Comparison of ENCODE assay signal across 15 cellular contexts in the genomic region with DNA sequence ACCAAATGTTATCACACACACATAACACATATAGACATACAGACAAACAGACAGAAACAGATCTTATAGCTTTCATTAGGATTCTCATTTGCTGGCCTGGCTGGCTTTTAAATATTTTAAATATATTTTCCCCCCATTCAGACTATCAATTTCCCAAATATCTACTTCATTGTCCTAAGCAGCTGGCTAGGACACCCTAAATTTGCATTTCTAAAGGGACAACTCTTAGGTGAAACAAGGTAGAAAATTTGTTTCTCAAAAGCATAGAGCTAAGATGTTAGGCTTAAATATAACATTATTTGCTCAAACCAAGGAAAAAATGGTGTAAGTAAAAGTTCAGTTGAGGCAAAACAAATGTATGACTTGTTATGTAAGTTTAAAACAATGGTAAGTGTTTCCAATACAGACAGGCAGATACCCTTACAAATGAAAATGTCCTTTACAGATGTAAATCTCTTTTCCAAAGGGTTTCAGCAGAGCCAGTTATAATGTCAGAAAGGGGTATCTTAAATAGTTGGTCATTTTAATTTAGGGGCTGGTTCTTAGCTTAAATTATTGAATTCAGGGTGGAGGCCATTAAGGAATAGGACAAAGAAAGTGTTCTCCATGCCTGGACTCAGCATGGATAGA.
A peak's percentile ranks its signal among the peaks of the same experiment; 100 is the strongest.
DNase-seq lines count a peak whose midpoint lies in the region; ATAC-seq and TF ChIP-seq lines count a peak whose summit lies in the region.
"Had no signal": no experiment of that assay in that cellular context is flagged by ENCODE, and none has a peak within 500 bp of the region (broad histone marks: within the 10 kb centered on the region; RNA-seq: fewer than 3 reads in every experiment).

No MANE protein-coding gene starts in this region.

- peak overlapping the region; percentile 48 for H3K4me2 ChIP-seq in GM23338
- H3K4me2 ChIP-seq in neural progenitor cell, result no peak overlapping the region
- H3K4me2 ChIP-seq: A549, KMS-11 had no signal

- ATAC-seq in GM23338 (peak; percentile 55), GM18520 (IDR thresholded peaks at IDR 0.05; ENCODE audit: unreplicated experiment) (no peak)
- ATAC-seq: A549 had no signal

- H3K4me3 Mint-ChIP-seq in GM23338 (peak overlapping the region; percentile 39; the same call in 2 of the 3 replicates), endodermal cell (no peak overlapping the region), neural progenitor cell (no peak overlapping the region)
- H3K4me3 Mint-ChIP-seq: CD4-positive, alpha-beta T cell had no signal

- H3K9me3 Mint-ChIP-seq in GM23338, result no peaks in the 10 kb centered on the region
- no peaks in the 10 kb centered on the region for H3K9me3 Mint-ChIP-seq in endodermal cell
- H3K9me3 Mint-ChIP-seq in neural progenitor cell, result no peaks in the 10 kb centered on the region
- H3K9me3 Mint-ChIP-seq: CD4-positive, alpha-beta T cell had no signal

- TF ChIP-seq CTCF in GM23338 (conservative IDR thresholded peaks at IDR 0.05; ENCODE audit: low read depth in 2 of 2), result no peak
- no peak for TF ChIP-seq CTCF in endodermal cell (conservative IDR thresholded peaks at IDR 0.05)
- no peak for TF ChIP-seq CTCF in neural progenitor cell (IDR thresholded peaks at IDR 0.05)

- H3K4me1 ChIP-seq in GM23338 (ENCODE audit: insufficient read depth) (peaks cover 22% of the 10 kb centered on the region), HUES6 (ENCODE audit: control insufficient read depth, insufficient read depth, low read length) (peaks cover 30% of the 10 kb centered on the region), endodermal cell (ENCODE audit: control insufficient read depth, insufficient read depth, low read length) (peaks cover 16% of the 10 kb centered on the region), neural progenitor cell (peaks cover 14% of the 10 kb centered on the region)
- H3K4me1 ChIP-seq: A549 had no signal

- H2AFZ ChIP-seq in GM23338, result no peak overlapping the region
- H2AFZ ChIP-seq in neural progenitor cell (replicated peaks), result peak overlapping the region; percentile 36

- no peaks in the 10 kb centered on the region for H3K36me3 Mint-ChIP-seq in GM23338 (ENCODE audit: low read depth)
- no peaks in the 10 kb centered on the region for H3K36me3 Mint-ChIP-seq in endodermal cell (ENCODE audit: low read depth)
- no peaks in the 10 kb centered on the region for H3K36me3 Mint-ChIP-seq in neural progenitor cell

- H3K4me1 Mint-ChIP-seq in GM23338 (peaks cover 30% of the 10 kb centered on the region; the same call in 2 of the 3 replicates), endodermal cell (peaks cover 26% of the 10 kb centered on the region), neural progenitor cell (no peaks in the 10 kb centered on the region)

- H3F3A ChIP-seq in GM23338 (replicated peaks; ENCODE audit: low read depth), result no peaks in the 10 kb centered on the region
- no peaks in the 10 kb centered on the region for H3F3A ChIP-seq in neural progenitor cell (ENCODE audit: low read depth)

- DNase-seq in GM23338 (ENCODE audit: low spot score), result peak; percentile 12
- DNase-seq in endodermal cell, result no peak
- no peak for DNase-seq in neural progenitor cell (ENCODE audit: low spot score)
- DNase-seq in RKO (ENCODE audit: low spot score), result no peak
- DNase-seq in ecto neural progenitor cell (ENCODE audit: low spot score), result no peak
- DNase-seq: AML-193; CD4-positive, alpha-beta T cell; DMS79 treated with DMSO at 0.1 percent for 48 hours; GF-D8 had no signal

- H3K36me3 ChIP-seq in GM23338 (ENCODE audit: insufficient read depth) (no peaks in the 10 kb centered on the region), HUES6 (ENCODE audit: control insufficient read depth, insufficient read depth, low read length) (no peaks in the 10 kb centered on the region), endodermal cell (ENCODE audit: control insufficient read depth, insufficient read depth, low read length) (no peaks in the 10 kb centered on the region), neural progenitor cell (no peaks in the 10 kb centered on the region)

- H4K20me1 ChIP-seq in GM23338 (replicated peaks; ENCODE audit: insufficient read depth) (no peaks in the 10 kb centered on the region), neural progenitor cell (ENCODE audit: low read depth) (no peaks in the 10 kb centered on the region)

- H3K9ac ChIP-seq in HUES6 (ENCODE audit: low read length) (no peak overlapping the region), endodermal cell (ENCODE audit: extremely low read depth, low read length, poor library complexity, severe bottlenecking) (no peak overlapping the region), neural progenitor cell (no peak overlapping the region)
- H3K9ac ChIP-seq: KMS-11 had no signal

- H3K27ac ChIP-seq in GM23338 (ENCODE audit: low read depth), result peak overlapping the region; percentile 48
- peak overlapping the region; percentile 59 for H3K27ac ChIP-seq in HUES6 (ENCODE audit: low read depth, low read length)
- H3K27ac ChIP-seq in endodermal cell (ENCODE audit: low read depth, low read length), result no peak overlapping the region
- H3K27ac ChIP-seq in neural progenitor cell, result no peak overlapping the region
- H3K27ac ChIP-seq: 22Rv1, A549, C4-2B, KMS-11 had no signal

- H3K9me2 ChIP-seq in GM23338 (ENCODE audit: insufficient read depth), result no peaks in the 10 kb centered on the region

- H3K9me3 ChIP-seq in HUES6 (ENCODE audit: control insufficient read depth, insufficient read depth, low read depth, low read length) (no peaks in the 10 kb centered on the region), endodermal cell (ENCODE audit: control insufficient read depth, low read length) (no peaks in the 10 kb centered on the region), neural progenitor cell (ENCODE audit: low read depth) (no peaks in the 10 kb centered on the region)
- H3K9me3 ChIP-seq: A549 had no signal

- H3K27me3 Mint-ChIP-seq in GM23338 (ENCODE audit: insufficient read depth, low read depth, poor library complexity) (no peaks in the 10 kb centered on the region), endodermal cell (ENCODE audit: insufficient read depth) (no peaks in the 10 kb centered on the region), neural progenitor cell (ENCODE audit: insufficient read depth, low read depth) (no peaks in the 10 kb centered on the region)
- H3K27me3 Mint-ChIP-seq: CD4-positive, alpha-beta T cell had no signal

- H3K27ac Mint-ChIP-seq in GM23338 (peak overlapping the region; percentile 93), endodermal cell (peak overlapping the region; percentile 38), neural progenitor cell (no peak overlapping the region)
- H3K27ac Mint-ChIP-seq: CD4-positive, alpha-beta T cell had no signal

- H3K27me3 ChIP-seq in GM23338 (ENCODE audit: insufficient read depth) (no peaks in the 10 kb centered on the region), HUES6 (ENCODE audit: control insufficient read depth, insufficient read depth, low read length) (no peaks in the 10 kb centered on the region), endodermal cell (ENCODE audit: control insufficient read depth, insufficient read depth, low read length, poor library complexity, severe bottlenecking) (no peaks in the 10 kb centered on the region), neural progenitor cell (no peaks in the 10 kb centered on the region)

- H3K79me2 ChIP-seq in GM23338 (replicated peaks; ENCODE audit: insufficient read depth) (no peaks in the 10 kb centered on the region), neural progenitor cell (ENCODE audit: low read depth) (no peaks in the 10 kb centered on the region)

- H3K4me3 ChIP-seq in GM23338, result peak overlapping the region; percentile 10; the same call in 1 of the 2 replicates
- no peak overlapping the region for H3K4me3 ChIP-seq in HUES6 (ENCODE audit: low read depth, low read length)
- H3K4me3 ChIP-seq in endodermal cell (ENCODE audit: low read length), result no peak overlapping the region
- H3K4me3 ChIP-seq in neural progenitor cell, result no peak overlapping the region
- H3K4me3 ChIP-seq: A549 had no signal

TF ChIP-seq in GM23338, 12 proteins besides CTCF, POLR2A, EP300 and RAD21:
- TF ChIP-seq ZNF114 (CRISPR knock-in tag; IDR thresholded peaks at IDR 0.05), result no peak
- TF ChIP-seq EZH2 (IDR thresholded peaks at IDR 0.05; ENCODE audit: low read depth, unreplicated experiment), result no peak

Comparison
In these comparisons a context has a peak if more than half of its experiments do, and no peak if none do; other contexts are left out.
1. H3K27ac ChIP-seq: peak in GM23338 (single experiment) and HUES6 (single experiment); none in endodermal cell (single experiment) and neural progenitor cell (single experiment).